20 cellular contexts compared by ENCODE assay signal in genomic region chr9:89462817-89463216, GRCh38. TPM values are rescaled to one million over a fixed set of nuclear protein-coding genes. Genes with fewer than 3 reads are reported as not detected.
DNase-seq lines count a peak whose midpoint lies in the region; ATAC-seq and TF ChIP-seq lines count a peak whose summit lies in the region.
"Had no signal": no experiment of that assay in that cellular context is flagged by ENCODE, and none has a peak within 500 bp of the region (broad histone marks: within the 10 kb centered on the region; RNA-seq: fewer than 3 reads in every experiment).

No MANE protein-coding gene starts in this region.

- peaks cover 39% of the 10 kb centered on the region for H3K36me3 Mint-ChIP-seq in activated naive CD4-positive, alpha-beta T cell treated with anti-CD3 and anti-CD28 coated beads for 36 hours (ENCODE audit: low read depth)
- H3K36me3 Mint-ChIP-seq in WTC11 (peaks cover 8% of the 10 kb centered on the region; the same call in 1 of the 2 replicates), type B pancreatic cell (peaks cover 6% of the 10 kb centered on the region)

- H3K4me3 ChIP-seq in effector memory CD4-positive, alpha-beta T cell (ENCODE audit: insufficient read depth, low read depth, low read length, poor library complexity, severe bottlenecking), result no peak overlapping the region
- H3K4me3 ChIP-seq: mucosa of descending colon, sigmoid colon, thoracic aorta had no signal

- POLR2A ChIA-PET in WTC11 (lab: Charles Lee), result interaction anchor here (1.3 kb wide), 1 partner anchor 86 kb away, joined by 3 read pairs; no protein-coding TSS in a partner anchor

- no peaks in the 10 kb centered on the region for H3K9me3 Mint-ChIP-seq in activated naive CD4-positive, alpha-beta T cell treated with anti-CD3 and anti-CD28 coated beads for 36 hours
- no peaks in the 10 kb centered on the region for H3K9me3 Mint-ChIP-seq in WTC11
- no peaks in the 10 kb centered on the region for H3K9me3 Mint-ChIP-seq in stimulated activated naive CD8-positive, alpha-beta T cell treated with anti-CD3 and anti-CD28 coated beads, Interleukin-15, amount 100 ng/mL, for 72 hours
- H3K9me3 Mint-ChIP-seq in type B pancreatic cell, result no peaks in the 10 kb centered on the region

- TF ChIP-seq CTCF in WTC11 (IDR thresholded peaks at IDR 0.05), result no peak
- TF ChIP-seq CTCF in type B pancreatic cell (conservative IDR thresholded peaks at IDR 0.05), result no peak

- H3K27ac ChIP-seq in effector memory CD4-positive, alpha-beta T cell (ENCODE audit: insufficient read depth, low read length, poor library complexity, severe bottlenecking), result peak overlapping the region; percentile 77
- H3K27ac ChIP-seq: sigmoid colon, thoracic aorta had no signal

- peaks cover 96% of the 10 kb centered on the region for H3K4me1 Mint-ChIP-seq in activated naive CD4-positive, alpha-beta T cell treated with anti-CD3 and anti-CD28 coated beads for 36 hours (ENCODE audit: low read depth)
- peaks cover 80% of the 10 kb centered on the region for H3K4me1 Mint-ChIP-seq in WTC11
- H3K4me1 Mint-ChIP-seq in stimulated activated naive CD8-positive, alpha-beta T cell treated with anti-CD3 and anti-CD28 coated beads, Interleukin-15, amount 100 ng/mL, for 72 hours, result peaks cover 100% of the 10 kb centered on the region
- H3K4me1 Mint-ChIP-seq in type B pancreatic cell (ENCODE audit: unreplicated experiment), result peaks cover 41% of the 10 kb centered on the region

- H3K9me3 ChIP-seq in effector memory CD4-positive, alpha-beta T cell (ENCODE audit: control insufficient read depth, low read length), result no peaks in the 10 kb centered on the region
- H3K9me3 ChIP-seq: mucosa of descending colon, sigmoid colon, thoracic aorta had no signal

- intact Hi-C loops in activated naive CD4-positive, alpha-beta T cell treated with anti-CD3 and anti-CD28 coated beads for 36 hours (cut with micrococcal nuclease), result loop anchor here (5.0 kb wide), 2 partner anchors 139 to 239 kb away; no protein-coding TSS in a partner anchor

- H3K27ac Mint-ChIP-seq in activated naive CD4-positive, alpha-beta T cell treated with anti-CD3 and anti-CD28 coated beads for 36 hours, result peak overlapping the region; percentile 97
- H3K27ac Mint-ChIP-seq in WTC11 (peak overlapping the region; percentile 90), type B pancreatic cell (no peak overlapping the region)
- H3K27ac Mint-ChIP-seq in stimulated activated naive CD8-positive, alpha-beta T cell treated with anti-CD3 and anti-CD28 coated beads, Interleukin-15, amount 100 ng/mL, for 72 hours, result peak overlapping the region; percentile 86 to 98

- no peak overlapping the region for H3K4me3 Mint-ChIP-seq in activated naive CD4-positive, alpha-beta T cell treated with anti-CD3 and anti-CD28 coated beads for 36 hours
- H3K4me3 Mint-ChIP-seq in WTC11 (no peak overlapping the region), type B pancreatic cell (no peak overlapping the region)
- H3K4me3 Mint-ChIP-seq in stimulated activated naive CD8-positive, alpha-beta T cell treated with anti-CD3 and anti-CD28 coated beads, Interleukin-15, amount 100 ng/mL, for 72 hours, result peak overlapping the region; percentile 72 to 80

- H3K27me3 Mint-ChIP-seq in activated naive CD4-positive, alpha-beta T cell treated with anti-CD3 and anti-CD28 coated beads for 36 hours (ENCODE audit: low read depth), result no peaks in the 10 kb centered on the region
- no peaks in the 10 kb centered on the region for H3K27me3 Mint-ChIP-seq in WTC11 (ENCODE audit: low read depth)
- H3K27me3 Mint-ChIP-seq in stimulated activated naive CD8-positive, alpha-beta T cell treated with anti-CD3 and anti-CD28 coated beads, Interleukin-15, amount 100 ng/mL, for 72 hours, result no peaks in the 10 kb centered on the region
- H3K27me3 Mint-ChIP-seq in type B pancreatic cell, result no peaks in the 10 kb centered on the region

- H3K4me1 ChIP-seq in effector memory CD4-positive, alpha-beta T cell (ENCODE audit: control insufficient read depth, insufficient read depth, low read length, poor library complexity, severe bottlenecking), result peaks cover 87% of the 10 kb centered on the region
- H3K4me1 ChIP-seq: sigmoid colon had no signal

- in situ Hi-C loops in G401 (cut with HindIII; ENCODE audit: low sequenced_read_pairs), result no loop called here

- DNase-seq in activated naive CD4-positive, alpha-beta T cell treated with anti-CD3 and anti-CD28 coated beads for 36 hours, result no peak
- no peak for DNase-seq in activated naive CD4-positive, alpha-beta T cell (lab: John Stamatoyannopoulos, UW)
- DNase-seq in WTC11 (ENCODE audit: low spot score) (no peak), G401 (ENCODE audit: low spot score) (no peak), type B pancreatic cell (ENCODE audit: extremely low spot score, unreplicated experiment) (no peak)
- no peak for DNase-seq in effector memory CD4-positive, alpha-beta T cell
- no peak for DNase-seq in stimulated activated naive CD8-positive, alpha-beta T cell treated with anti-CD3 and anti-CD28 coated beads, Interleukin-15, amount 100 ng/mL, for 72 hours
- DNase-seq: activated T-cell treated with anti-CD3 and anti-CD28 coated beads for 4 hours; foreskin fibroblast; left cardiac atrium; MM.1S; mucosa of descending colon; NCI-H187 treated with DMSO at 0.1 percent for 48 hours; NCI-H446 treated with DMSO at 0.1 percent for 48 hours; stimulated activated CD4-positive, alpha-beta T cell treated with anti-CD3 and anti-CD28 coated beads, Interleukin-2, amount 100 ng/mL, for 24 hours had no signal

- CTCF ChIA-PET in activated naive CD4-positive, alpha-beta T cell treated with anti-CD3 and anti-CD28 coated beads for 36 hours (lab: Charles Lee), result interaction anchor here (0.6 to 3.4 kb wide), 7 partner anchors 9 to 88 kb away, joined by 3 to 14 read pairs (median 4); no protein-coding TSS in a partner anchor
- CTCF ChIA-PET in WTC11 (lab: Charles Lee), result interaction anchor here (1.2 to 3.6 kb wide), 2 partner anchors 34 to 87 kb away, joined by 3 to 14 read pairs; no protein-coding TSS in a partner anchor

- H3K36me3 ChIP-seq in effector memory CD4-positive, alpha-beta T cell (ENCODE audit: control insufficient read depth, insufficient read depth, low read length), result peaks cover 4% of the 10 kb centered on the region
- H3K36me3 ChIP-seq: sigmoid colon, thoracic aorta had no signal

- ATAC-seq in WTC11, result no peak
- ATAC-seq in stimulated activated naive CD8-positive, alpha-beta T cell treated with anti-CD3 and anti-CD28 coated beads, Interleukin-15, amount 100 ng/mL, for 72 hours, result no peak
- ATAC-seq in HG02870 (IDR thresholded peaks at IDR 0.05; ENCODE audit: unreplicated experiment), result no peak
- ATAC-seq: activated CD4-positive, CD25-positive, alpha-beta regulatory T cell treated with anti-CD3 and anti-CD28 coated beads, Interleukin-2, amount 50 U/mL, for 24 hours; mucosa of descending colon; Right ventricle myocardium inferior had no signal

- no peaks in the 10 kb centered on the region for H3K27me3 ChIP-seq in effector memory CD4-positive, alpha-beta T cell (replicated peaks; ENCODE audit: control insufficient read depth, insufficient read depth, low read length, poor library complexity, severe bottlenecking)
- H3K27me3 ChIP-seq: sigmoid colon had no signal

TF ChIP-seq in WTC11, 78 proteins besides CTCF, POLR2A, EP300 and RAD21 (continues in another document):
- TF ChIP-seq, protein P1, sequence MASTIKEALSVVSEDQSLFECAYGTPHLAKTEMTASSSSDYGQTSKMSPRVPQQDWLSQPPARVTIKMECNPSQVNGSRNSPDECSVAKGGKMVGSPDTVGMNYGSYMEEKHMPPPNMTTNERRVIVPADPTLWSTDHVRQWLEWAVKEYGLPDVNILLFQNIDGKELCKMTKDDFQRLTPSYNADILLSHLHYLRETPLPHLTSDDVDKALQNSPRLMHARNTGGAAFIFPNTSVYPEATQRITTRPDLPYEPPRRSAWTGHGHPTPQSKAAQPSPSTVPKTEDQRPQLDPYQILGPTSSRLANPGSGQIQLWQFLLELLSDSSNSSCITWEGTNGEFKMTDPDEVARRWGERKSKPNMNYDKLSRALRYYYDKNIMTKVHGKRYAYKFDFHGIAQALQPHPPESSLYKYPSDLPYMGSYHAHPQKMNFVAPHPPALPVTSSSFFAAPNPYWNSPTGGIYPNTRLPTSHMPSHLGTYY (CRISPR knock-in tag; IDR thresholded peaks at IDR 0.05), result no peak
- TF ChIP-seq, protein P2, sequence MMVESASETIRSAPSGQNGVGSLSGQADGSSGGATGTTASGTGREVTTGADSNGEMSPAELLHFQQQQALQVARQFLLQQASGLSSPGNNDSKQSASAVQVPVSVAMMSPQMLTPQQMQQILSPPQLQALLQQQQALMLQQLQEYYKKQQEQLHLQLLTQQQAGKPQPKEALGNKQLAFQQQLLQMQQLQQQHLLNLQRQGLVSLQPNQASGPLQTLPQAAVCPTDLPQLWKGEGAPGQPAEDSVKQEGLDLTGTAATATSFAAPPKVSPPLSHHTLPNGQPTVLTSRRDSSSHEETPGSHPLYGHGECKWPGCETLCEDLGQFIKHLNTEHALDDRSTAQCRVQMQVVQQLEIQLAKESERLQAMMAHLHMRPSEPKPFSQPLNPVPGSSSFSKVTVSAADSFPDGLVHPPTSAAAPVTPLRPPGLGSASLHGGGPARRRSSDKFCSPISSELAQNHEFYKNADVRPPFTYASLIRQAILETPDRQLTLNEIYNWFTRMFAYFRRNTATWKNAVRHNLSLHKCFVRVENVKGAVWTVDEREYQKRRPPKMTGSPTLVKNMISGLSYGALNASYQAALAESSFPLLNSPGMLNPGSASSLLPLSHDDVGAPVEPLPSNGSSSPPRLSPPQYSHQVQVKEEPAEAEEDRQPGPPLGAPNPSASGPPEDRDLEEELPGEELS (CRISPR knock-in tag; IDR thresholded peaks at IDR 0.05), result no peak

RNA-seq across cellular contexts. Expression of gene SEMA4D, which starts 35.1 kb away (rescaled TPM):
- 100 to 1,000 TPM; 156 to 160 TPM for total RNA-seq in activated naive CD4-positive, alpha-beta T cell treated with anti-CD3 and anti-CD28 coated beads for 36 hours
- total RNA-seq in WTC11 (2021) (60.5 to 67.8 TPM (median 65.2 TPM) in 3 replicates), type B pancreatic cell (ENCODE audit: low replicate concordance) (32.3 and 43.6 TPM in 2 replicates)
- 2.2 and 2.3 TPM in 2 replicates for total RNA-seq in G401 (2014; rRNA removed; shearing (Covaris generic))

Comparison
In these comparisons a context has a peak if more than half of its experiments do, and no peak if none do; other contexts are left out.
1. H3K4me3 Mint-ChIP-seq: peak in stimulated activated naive CD8-positive, alpha-beta T cell treated with anti-CD3 and anti-CD28 coated beads, Interleukin-15, amount 100 ng/mL, for 72 hours (2 of 2); none in activated naive CD4-positive, alpha-beta T cell treated with anti-CD3 and anti-CD28 coated beads for 36 hours (single experiment), WTC11 (single experiment) and type B pancreatic cell (single experiment).
2. RNA of gene SEMA4D, which starts 35.1 kb away (total RNA-seq): 156 to 160 TPM in activated naive CD4-positive, alpha-beta T cell treated with anti-CD3 and anti-CD28 coated beads for 36 hours, 60.5 to 67.8 TPM in WTC11 and 32.3 to 43.6 TPM in type B pancreatic cell; 2.2 to 2.3 TPM in G401; every median in the first group is over 10 times any median in the second.